20 cellular contexts compared by ENCODE assay signal in genomic region chr7:154415709-154416399, GRCh38.
"Had no signal": no experiment of that assay in that cellular context is flagged by ENCODE, and none has a peak within 500 bp of the region (broad histone marks: within the 10 kb centered on the region; RNA-seq: fewer than 3 reads in every experiment).

No MANE protein-coding gene starts in this region.

- H3K9ac ChIP-seq: SK-N-SH had no signal

- FAIRE-seq: HTR-8/SVneo, RCC 7860 had no signal

- H3K4me2 ChIP-seq: SK-N-SH had no signal

- H3K4me3 Mint-ChIP-seq: IgD-negative memory B cell had no signal

- H3K4me1 Mint-ChIP-seq: IgD-negative memory B cell had no signal

- DNase-seq: KBM-7, MV-4-11, NCI-H1048, NCI-H1105, NCI-H1417, NCI-H1436 treated with DMSO at 0.1 percent for 48 hours, NCI-H1694, NCI-H187 treated with DMSO at 0.1 percent for 48 hours, NCI-H2029 treated with DMSO at 0.1 percent for 48 hours, NCI-H2171 treated with DMSO at 0.1 percent for 48 hours, NCI-H345, NCI-H526 treated with DMSO at 0.1 percent for 48 hours, NCI-H748 treated with DMSO at 0.1 percent for 48 hours, SHP77, SK-N-SH, SW 1271 had no signal

- H3K27me3 Mint-ChIP-seq: IgD-negative memory B cell had no signal

- H3K27ac ChIP-seq: RWPE1 had no signal

- H3K27ac Mint-ChIP-seq: IgD-negative memory B cell had no signal
